ENCODE assay signal across 1 cellular context in the genomic region with DNA sequence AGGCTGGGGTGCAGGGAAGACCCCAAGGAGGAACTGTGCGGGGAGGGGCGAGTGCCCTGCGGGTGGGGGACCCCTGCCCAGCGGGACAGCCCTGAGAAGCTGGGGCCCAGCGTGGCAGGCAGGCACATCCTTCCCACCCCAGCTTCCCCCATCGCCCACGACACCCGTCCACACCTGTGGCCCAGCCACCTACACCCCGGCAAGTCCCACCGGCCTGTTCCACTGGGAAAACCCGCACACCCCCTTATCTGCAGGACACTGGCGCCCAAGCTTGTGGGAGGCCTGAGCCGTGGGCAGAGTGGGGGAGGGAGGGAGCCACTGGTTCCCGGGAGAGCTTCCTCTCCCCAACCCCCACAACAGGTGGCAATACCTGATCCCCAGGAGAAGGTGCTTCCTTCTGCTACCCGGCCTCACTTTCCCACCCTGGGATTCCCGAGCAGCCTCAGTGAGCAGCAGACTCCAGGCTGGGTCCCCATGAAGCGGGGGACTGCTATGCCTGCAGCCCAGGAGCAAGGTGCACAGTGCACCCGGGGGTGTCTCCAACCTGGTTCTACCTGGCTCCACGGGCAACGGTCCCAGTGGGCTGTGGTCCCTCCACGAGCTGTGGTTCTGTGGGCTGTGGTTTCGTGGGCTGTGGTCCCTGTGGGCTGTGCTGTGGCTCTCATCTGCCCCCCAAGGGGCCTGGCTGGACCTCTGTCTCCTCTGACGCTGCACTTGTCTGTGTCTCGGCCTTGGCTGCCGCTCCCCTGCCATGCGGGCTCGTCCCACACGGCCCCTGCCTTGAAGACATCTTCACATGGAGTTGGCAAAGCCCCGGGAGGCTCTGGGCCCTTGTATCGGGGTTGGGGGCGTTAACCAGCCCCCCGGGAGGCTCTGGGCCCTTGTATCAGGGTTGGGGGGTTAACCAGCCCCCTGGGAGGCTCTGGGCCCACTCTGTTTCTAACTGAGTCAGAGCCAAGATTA.
TF ChIP-seq lines count a peak whose summit lies in the region.

No MANE protein-coding gene starts in this region.

TF ChIP-seq in WTC11, 78 proteins besides CTCF, POLR2A, EP300 and RAD21 (continued from another document):
- TF ChIP-seq, protein P1, sequence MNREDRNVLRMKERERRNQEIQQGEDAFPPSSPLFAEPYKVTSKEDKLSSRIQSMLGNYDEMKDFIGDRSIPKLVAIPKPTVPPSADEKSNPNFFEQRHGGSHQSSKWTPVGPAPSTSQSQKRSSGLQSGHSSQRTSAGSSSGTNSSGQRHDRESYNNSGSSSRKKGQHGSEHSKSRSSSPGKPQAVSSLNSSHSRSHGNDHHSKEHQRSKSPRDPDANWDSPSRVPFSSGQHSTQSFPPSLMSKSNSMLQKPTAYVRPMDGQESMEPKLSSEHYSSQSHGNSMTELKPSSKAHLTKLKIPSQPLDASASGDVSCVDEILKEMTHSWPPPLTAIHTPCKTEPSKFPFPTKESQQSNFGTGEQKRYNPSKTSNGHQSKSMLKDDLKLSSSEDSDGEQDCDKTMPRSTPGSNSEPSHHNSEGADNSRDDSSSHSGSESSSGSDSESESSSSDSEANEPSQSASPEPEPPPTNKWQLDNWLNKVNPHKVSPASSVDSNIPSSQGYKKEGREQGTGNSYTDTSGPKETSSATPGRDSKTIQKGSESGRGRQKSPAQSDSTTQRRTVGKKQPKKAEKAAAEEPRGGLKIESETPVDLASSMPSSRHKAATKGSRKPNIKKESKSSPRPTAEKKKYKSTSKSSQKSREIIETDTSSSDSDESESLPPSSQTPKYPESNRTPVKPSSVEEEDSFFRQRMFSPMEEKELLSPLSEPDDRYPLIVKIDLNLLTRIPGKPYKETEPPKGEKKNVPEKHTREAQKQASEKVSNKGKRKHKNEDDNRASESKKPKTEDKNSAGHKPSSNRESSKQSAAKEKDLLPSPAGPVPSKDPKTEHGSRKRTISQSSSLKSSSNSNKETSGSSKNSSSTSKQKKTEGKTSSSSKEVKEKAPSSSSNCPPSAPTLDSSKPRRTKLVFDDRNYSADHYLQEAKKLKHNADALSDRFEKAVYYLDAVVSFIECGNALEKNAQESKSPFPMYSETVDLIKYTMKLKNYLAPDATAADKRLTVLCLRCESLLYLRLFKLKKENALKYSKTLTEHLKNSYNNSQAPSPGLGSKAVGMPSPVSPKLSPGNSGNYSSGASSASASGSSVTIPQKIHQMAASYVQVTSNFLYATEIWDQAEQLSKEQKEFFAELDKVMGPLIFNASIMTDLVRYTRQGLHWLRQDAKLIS (CRISPR knock-in tag; IDR thresholded peaks at IDR 0.05; ENCODE audit: borderline replicate concordance) = no peak
- TF ChIP-seq KAT7 (CRISPR knock-in tag; IDR thresholded peaks at IDR 0.05; ENCODE audit: borderline replicate concordance) = no peak
- TF ChIP-seq, protein P2, sequence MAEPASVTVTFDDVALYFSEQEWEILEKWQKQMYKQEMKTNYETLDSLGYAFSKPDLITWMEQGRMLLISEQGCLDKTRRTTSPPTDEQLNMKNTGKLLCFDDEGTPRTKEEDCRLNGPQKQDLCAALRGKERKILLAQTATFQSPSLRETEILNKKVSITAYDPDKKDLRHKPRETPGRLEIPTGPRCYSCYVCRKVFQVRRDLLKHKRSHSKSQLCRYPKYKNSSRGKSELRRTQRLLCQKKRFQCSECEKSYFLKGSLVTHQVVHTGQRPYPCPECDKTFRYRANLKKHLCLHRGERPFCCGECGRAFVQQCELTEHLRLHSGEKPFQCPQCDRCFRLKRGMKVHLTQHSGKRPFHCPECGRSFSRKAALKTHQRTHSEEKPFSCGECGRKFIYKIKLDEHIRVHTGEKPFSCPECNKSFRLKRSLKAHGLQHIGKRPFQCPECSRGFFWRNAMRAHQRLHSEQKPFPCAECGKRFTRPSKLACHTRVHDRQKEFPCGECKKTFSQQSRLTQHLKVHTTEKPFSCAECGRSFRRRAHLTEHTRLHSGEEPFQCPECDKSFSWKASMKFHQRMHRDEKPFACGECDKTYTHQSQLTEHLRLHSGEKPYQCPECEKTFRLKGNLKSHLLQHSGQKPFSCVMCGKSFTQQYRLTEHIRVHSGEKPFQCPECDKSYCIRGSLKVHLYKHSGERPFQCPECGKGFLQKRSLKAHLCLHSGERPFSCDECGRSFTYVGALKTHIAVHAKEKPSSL (CRISPR knock-in tag; conservative IDR thresholded peaks at IDR 0.05) = no peak
- no peak for TF ChIP-seq ZNF671 (CRISPR knock-in tag; IDR thresholded peaks at IDR 0.05)
- TF ChIP-seq, protein P3, sequence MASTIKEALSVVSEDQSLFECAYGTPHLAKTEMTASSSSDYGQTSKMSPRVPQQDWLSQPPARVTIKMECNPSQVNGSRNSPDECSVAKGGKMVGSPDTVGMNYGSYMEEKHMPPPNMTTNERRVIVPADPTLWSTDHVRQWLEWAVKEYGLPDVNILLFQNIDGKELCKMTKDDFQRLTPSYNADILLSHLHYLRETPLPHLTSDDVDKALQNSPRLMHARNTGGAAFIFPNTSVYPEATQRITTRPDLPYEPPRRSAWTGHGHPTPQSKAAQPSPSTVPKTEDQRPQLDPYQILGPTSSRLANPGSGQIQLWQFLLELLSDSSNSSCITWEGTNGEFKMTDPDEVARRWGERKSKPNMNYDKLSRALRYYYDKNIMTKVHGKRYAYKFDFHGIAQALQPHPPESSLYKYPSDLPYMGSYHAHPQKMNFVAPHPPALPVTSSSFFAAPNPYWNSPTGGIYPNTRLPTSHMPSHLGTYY (CRISPR knock-in tag; IDR thresholded peaks at IDR 0.05) = no peak
- TF ChIP-seq, protein P4, sequence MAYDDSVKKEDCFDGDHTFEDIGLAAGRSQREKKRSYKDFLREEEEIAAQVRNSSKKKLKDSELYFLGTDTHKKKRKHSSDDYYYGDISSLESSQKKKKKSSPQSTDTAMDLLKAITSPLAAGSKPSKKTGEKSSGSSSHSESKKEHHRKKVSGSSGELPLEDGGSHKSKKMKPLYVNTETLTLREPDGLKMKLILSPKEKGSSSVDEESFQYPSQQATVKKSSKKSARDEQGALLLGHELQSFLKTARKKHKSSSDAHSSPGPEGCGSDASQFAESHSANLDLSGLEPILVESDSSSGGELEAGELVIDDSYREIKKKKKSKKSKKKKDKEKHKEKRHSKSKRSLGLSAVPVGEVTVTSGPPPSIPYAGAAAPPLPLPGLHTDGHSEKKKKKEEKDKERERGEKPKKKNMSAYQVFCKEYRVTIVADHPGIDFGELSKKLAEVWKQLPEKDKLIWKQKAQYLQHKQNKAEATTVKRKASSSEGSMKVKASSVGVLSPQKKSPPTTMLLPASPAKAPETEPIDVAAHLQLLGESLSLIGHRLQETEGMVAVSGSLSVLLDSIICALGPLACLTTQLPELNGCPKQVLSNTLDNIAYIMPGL (CRISPR knock-in tag; IDR thresholded peaks at IDR 0.05) = no peak
- no peak for TF ChIP-seq FOXK1 (CRISPR knock-in tag; IDR thresholded peaks at IDR 0.05)
- no peak for TF ChIP-seq OVOL2 (CRISPR knock-in tag; IDR thresholded peaks at IDR 0.05; ENCODE audit: borderline replicate concordance)
